Comparison of ENCODE assay signal across 28 cellular contexts in genomic region chr9:118271331-118271730, GRCh38.
"Had no signal": no experiment of that assay in that cellular context is flagged by ENCODE, and none has a peak within 500 bp of the region (broad histone marks: within the 10 kb centered on the region; RNA-seq: fewer than 3 reads in every experiment).

No MANE protein-coding gene starts in this region.

- H3K4me1 Mint-ChIP-seq: activated CD4-positive, alpha-beta memory T cell treated with anti-CD3 and anti-CD28 coated beads, Interleukin-2, amount 10 ng/mL, durations not matched to agents 7 days and 5 days; activated CD4-positive, alpha-beta T cell treated with anti-CD3 and anti-CD28 coated beads, Interleukin-2, amount 10 ng/mL, durations not matched to agents 7 days and 5 days; activated T-helper 17 cell treated with anti-CD3 and anti-CD28 coated beads, Interleukin-2, amount 50 U/mL, for 72 hours had no signal

- H3K27me3 Mint-ChIP-seq: activated CD4-positive, alpha-beta memory T cell treated with anti-CD3 and anti-CD28 coated beads, Interleukin-2, amount 10 ng/mL, durations not matched to agents 7 days and 5 days; activated CD4-positive, alpha-beta T cell treated with anti-CD3 and anti-CD28 coated beads, Interleukin-2, amount 10 ng/mL, durations not matched to agents 7 days and 5 days; effector memory CD8-positive, alpha-beta T cell had no signal

- H3K9me3 ChIP-seq: body of pancreas, esophagus muscularis mucosa, gastroesophageal sphincter had no signal

- H3K27ac ChIP-seq: body of pancreas, esophagus muscularis mucosa, foreskin keratinocyte, gastroesophageal sphincter had no signal

- H3K4me3 ChIP-seq: body of pancreas, esophagus muscularis mucosa, gastroesophageal sphincter had no signal

- H3K4me1 ChIP-seq: body of pancreas, esophagus muscularis mucosa, foreskin keratinocyte, gastroesophageal sphincter had no signal

- H3K27ac Mint-ChIP-seq: activated CD4-positive, alpha-beta memory T cell treated with anti-CD3 and anti-CD28 coated beads, Interleukin-2, amount 10 ng/mL, durations not matched to agents 7 days and 5 days; activated CD4-positive, alpha-beta T cell treated with anti-CD3 and anti-CD28 coated beads, Interleukin-2, amount 10 ng/mL, durations not matched to agents 7 days and 5 days; activated naive CD8-positive, alpha-beta T cell; activated T-helper 17 cell treated with anti-CD3 and anti-CD28 coated beads, Interleukin-2, amount 50 U/mL, for 72 hours; effector memory CD8-positive, alpha-beta T cell had no signal

- H3K36me3 ChIP-seq: esophagus muscularis mucosa, gastroesophageal sphincter had no signal

- DNase-seq: activated CD4-positive, alpha-beta memory T cell treated with anti-CD3 and anti-CD28 coated beads, Interleukin-2, amount 10 ng/mL, durations not matched to agents 7 days and 5 days; activated CD4-positive, alpha-beta T cell treated with anti-CD3 and anti-CD28 coated beads for 1 hour; activated CD4-positive, alpha-beta T cell treated with anti-CD3 and anti-CD28 coated beads for 4 hours; activated CD4-positive, alpha-beta T cell treated with anti-CD3 and anti-CD28 coated beads, Interleukin-2, amount 10 ng/mL, durations not matched to agents 7 days and 5 days; activated CD4-positive, alpha-beta T cell treated with anti-CD3 and anti-CD28 coated beads, Interleukin-2, amount 50 U/mL, for 4 hours; activated CD8-positive, alpha-beta memory T cell treated with anti-CD3 and anti-CD28 coated beads, Interleukin-2, amount 50 U/mL, for 48 hours; activated effector memory CD4-positive, alpha-beta T cell treated with Interleukin-2 at 50 U/mL for 16 hours; activated gamma-delta T cell treated with Interleukin-2 at 50 U/mL for 16 hours; activated naive CD4-positive, alpha-beta T cell treated with anti-CD3 and anti-CD28 coated beads, Interleukin-2, amount 50 U/mL, for 16 hours; activated naive CD4-positive, alpha-beta T cell treated with Interleukin-2 at 50 U/mL for 16 hours; activated T-cell treated with anti-CD3 and anti-CD28 coated beads for 4 hours; activated T-cell treated with anti-CD3 and anti-CD28 coated beads, Interleukin-2, amount 50 U/mL, for 4 hours; amniotic stem cell; anterior cingulate cortex; body of pancreas; caudate nucleus; cortex of kidney; dermis blood vessel endothelial cell; effector CD4-positive, alpha-beta T cell; effector memory CD8-positive, alpha-beta T cell; erythroblast; foreskin keratinocyte; T-helper 2 cell had no signal

- ATAC-seq: activated T-cell treated with anti-CD3 and anti-CD28 coated beads, Interleukin-2, amount 50 U/mL, for 4 hours; body of pancreas; effector memory CD8-positive, alpha-beta T cell; foreskin keratinocyte; gastroesophageal sphincter had no signal

- H3K4me3 Mint-ChIP-seq: activated CD4-positive, alpha-beta memory T cell treated with anti-CD3 and anti-CD28 coated beads, Interleukin-2, amount 10 ng/mL, durations not matched to agents 7 days and 5 days; activated CD4-positive, alpha-beta T cell treated with anti-CD3 and anti-CD28 coated beads, Interleukin-2, amount 10 ng/mL, durations not matched to agents 7 days and 5 days; activated naive CD8-positive, alpha-beta T cell; activated T-cell treated with anti-CD3 and anti-CD28 coated beads, Interleukin-2, amount 50 U/mL, for 4 hours; activated T-helper 17 cell treated with anti-CD3 and anti-CD28 coated beads, Interleukin-2, amount 50 U/mL, for 72 hours; effector memory CD8-positive, alpha-beta T cell had no signal

- H3K9me3 Mint-ChIP-seq: activated CD4-positive, alpha-beta memory T cell treated with anti-CD3 and anti-CD28 coated beads, Interleukin-2, amount 10 ng/mL, durations not matched to agents 7 days and 5 days; activated CD4-positive, alpha-beta T cell treated with anti-CD3 and anti-CD28 coated beads, Interleukin-2, amount 10 ng/mL, durations not matched to agents 7 days and 5 days; activated T-cell treated with anti-CD3 and anti-CD28 coated beads, Interleukin-2, amount 50 U/mL, for 4 hours; effector memory CD8-positive, alpha-beta T cell had no signal

- H3K36me3 Mint-ChIP-seq: activated naive CD8-positive, alpha-beta T cell had no signal

- FAIRE-seq: colon had no signal

- H3K27me3 ChIP-seq: body of pancreas, esophagus muscularis mucosa, foreskin keratinocyte, gastroesophageal sphincter had no signal
